Comparison of ENCODE assay signal across 22 cellular contexts in genomic region chr1:3257788-3258187, GRCh38.
"Had no signal": no experiment of that assay in that cellular context is flagged by ENCODE, and none has a peak within 500 bp of the region (broad histone marks: within the 10 kb centered on the region; RNA-seq: fewer than 3 reads in every experiment).

No MANE protein-coding gene starts in this region.

- H3K4me1 ChIP-seq: pancreas, suprapubic skin had no signal

- H3K27me3 Mint-ChIP-seq: progenitor cell of endocrine pancreas had no signal

- ATAC-seq: esophagus mucosa; heart left ventricle; left lobe of liver; mucosa of descending colon; naive thymus-derived CD8-positive, alpha-beta T cell; pancreas; right cardiac atrium had no signal

- H3K36me3 ChIP-seq: heart left ventricle, pancreas, suprapubic skin, tibial nerve had no signal

- H3K4me2 ChIP-seq: smooth muscle cell had no signal

- H3K27ac ChIP-seq: pancreas, suprapubic skin, tibial nerve had no signal

- FAIRE-seq: endometrium, frontal cortex, pancreas had no signal

- H3K27ac Mint-ChIP-seq: naive thymus-derived CD8-positive, alpha-beta T cell; progenitor cell of endocrine pancreas had no signal

- H3K9me3 ChIP-seq: mucosa of descending colon, pancreas, suprapubic skin had no signal

- H3K27me3 ChIP-seq: heart left ventricle, pancreas, tibial nerve had no signal

- H3K36me3 Mint-ChIP-seq: naive thymus-derived CD8-positive, alpha-beta T cell had no signal

- H3K4me3 ChIP-seq: dorsolateral prefrontal cortex, heart left ventricle, mucosa of descending colon, pancreas, smooth muscle cell, suprapubic skin, tibial nerve had no signal

- H3K4me3 Mint-ChIP-seq: naive thymus-derived CD8-positive, alpha-beta T cell had no signal

- DNase-seq: cortex of kidney; dorsolateral prefrontal cortex; effector CD8-positive, alpha-beta T cell; heart left ventricle; hippocampal formation; islet precursor cell; mammary epithelial cell; mucosa of descending colon; naive thymus-derived CD8-positive, alpha-beta T cell; nucleus accumbens; stimulated activated CD4-positive, alpha-beta T cell treated with anti-CD3 and anti-CD28 coated beads, Interleukin-2, amount 100 ng/mL, for 48 hours; stimulated activated naive CD4-positive, alpha-beta T cell treated with Interleukin-2 at 50 U/mL for 16 hours had no signal
